Comparison of ENCODE assay signal across 21 cellular contexts in the genomic region with DNA sequence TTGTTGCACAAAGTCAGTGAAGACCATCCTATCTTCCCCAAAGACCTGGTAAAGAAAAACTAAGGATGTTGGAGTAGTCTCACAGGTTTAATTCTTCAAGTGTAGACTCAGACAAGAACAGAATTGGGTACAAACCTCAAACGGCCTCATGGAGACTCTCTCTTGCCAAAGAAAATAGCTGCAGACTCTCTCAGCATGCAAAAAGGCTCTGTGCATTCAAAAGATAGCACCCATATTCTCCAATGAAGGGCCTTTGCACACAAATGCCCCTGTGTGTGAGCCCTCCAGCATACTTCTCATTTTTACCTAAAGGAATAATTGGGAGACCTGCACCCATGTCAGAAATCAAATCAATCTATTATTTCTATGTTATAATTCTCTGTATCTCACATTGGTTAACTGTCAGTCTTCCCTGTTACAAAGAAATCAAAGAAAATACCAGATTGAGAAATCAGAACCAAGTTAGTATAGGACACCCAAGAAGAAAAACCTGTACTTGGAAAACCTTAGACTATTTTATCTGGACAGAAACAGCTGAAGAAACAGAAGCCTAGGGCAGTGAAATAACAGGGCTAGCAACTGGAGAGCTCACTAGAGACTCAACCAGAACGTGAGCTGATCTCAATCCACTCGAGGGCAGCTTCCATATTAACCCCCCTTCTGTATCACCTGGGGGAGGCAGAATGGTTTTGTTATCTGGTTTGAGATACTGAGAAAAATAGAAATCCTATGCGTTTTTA.
"Had no signal": no experiment of that assay in that cellular context is flagged by ENCODE, and none has a peak within 500 bp of the region (broad histone marks: within the 10 kb centered on the region; RNA-seq: fewer than 3 reads in every experiment).

No MANE protein-coding gene starts in this region.

- ATAC-seq: activated CD8-positive, alpha-beta T cell treated with anti-CD3 and anti-CD28 coated beads, Interleukin-2, amount 10 ng/mL, durations not matched to agents 7 days and 5 days; activated naive CD8-positive, alpha-beta T cell treated with anti-CD3 and anti-CD28 coated beads, Interleukin-2, amount 50 U/mL, for 24 hours; activated T-cell treated with anti-CD3 and anti-CD28 coated beads, Interleukin-2, amount 50 U/mL, for 4 hours; heart right ventricle; left ventricle myocardium superior; psoas muscle; right cardiac atrium had no signal

- DNase-seq: activated CD4-positive, alpha-beta T cell treated with anti-CD3 and anti-CD28 coated beads, Interleukin-2, amount 10 ng/mL, durations not matched to agents 24 days and 14 days; activated CD8-positive, alpha-beta memory T cell treated with anti-CD3 and anti-CD28 coated beads, Interleukin-2, amount 50 U/mL, for 4 hours; activated CD8-positive, alpha-beta T cell treated with anti-CD3 and anti-CD28 coated beads, Interleukin-2, amount 10 ng/mL, durations not matched to agents 7 days and 5 days; activated effector memory CD4-positive, alpha-beta T cell treated with Interleukin-2 at 50 U/mL for 16 hours; activated naive CD4-positive, alpha-beta T cell treated with anti-CD3 and anti-CD28 coated beads, Interleukin-2, amount 10 ng/mL, durations not matched to agents 7 days and 5 days; activated naive CD8-positive, alpha-beta T cell treated with anti-CD3 and anti-CD28 coated beads, Interleukin-2, amount 50 U/mL, for 24 hours; activated T-cell treated with anti-CD3 and anti-CD28 coated beads, Interleukin-2, amount 50 U/mL, for 4 hours; aorta; dorsolateral prefrontal cortex; heart right ventricle; kidney glomerular epithelial cell; left ventricle myocardium superior; naive B cell; ovary; psoas muscle; right cardiac atrium; stimulated activated CD4-positive, alpha-beta T cell treated with anti-CD3 and anti-CD28 coated beads, Interleukin-4, amount 100 ng/mL, for 1 hour; stomach had no signal

- H3K4me3 ChIP-seq: cardiac muscle cell, dorsolateral prefrontal cortex, heart right ventricle, ovary, psoas muscle, smooth muscle cell, stomach, thoracic aorta had no signal
